In genomic region chr3:25592510-25592968, GRCh38 we compare ENCODE assay signal across 8 cellular contexts.
DNase-seq lines count a peak whose midpoint lies in the region; ATAC-seq, FAIRE-seq and TF ChIP-seq lines count a peak whose summit lies in the region.

No MANE protein-coding gene starts in this region.

- H3K27ac Mint-ChIP-seq in CD4-positive, alpha-beta T cell: peak overlapping the region; percentile 74
- H3K27ac Mint-ChIP-seq in CD4-positive, alpha-beta memory T cell: peak overlapping the region in 2 of 7 donors; percentile 10 to 42

- WGBS in mesodermal cell (ENCODE audit: insufficient coverage in 2 of 2), 2 experiments: 63 to 93% methylated on average over 1 to 2 of the region's 3 CpGs
- WGBS in small intestine, 3 donors: 21 to 40% (median 36%) methylated on average over 3 of the region's 3 CpGs

- no peaks in the 10 kb centered on the region for H3K27me3 ChIP-seq in CD4-positive, alpha-beta T cell (ENCODE audit: control insufficient read depth, insufficient read depth, low read length)
- no peaks in the 10 kb centered on the region for H3K27me3 ChIP-seq in bronchial epithelial cell (ENCODE audit: control insufficient read depth, insufficient read depth, low read length)
- no peaks in the 10 kb centered on the region for H3K27me3 ChIP-seq in CD4-positive, alpha-beta memory T cell (ENCODE audit: insufficient read depth, low read length)
- H3K27me3 ChIP-seq in small intestine (ENCODE audit: control insufficient read depth in 2 of 2, insufficient read depth in 2 of 2, low read length in 2 of 2): no peaks in the 10 kb centered on the region

- H3K27me3 Mint-ChIP-seq in CD4-positive, alpha-beta T cell: no peaks in the 10 kb centered on the region
- H3K27me3 Mint-ChIP-seq in CD4-positive, alpha-beta memory T cell: peaks cover 0 to under 1% of the 10 kb centered on the region in 2 donors

- H3K27ac ChIP-seq in CD4-positive, alpha-beta T cell (ENCODE audit: low read depth, low read length): no peak overlapping the region
- H3K27ac ChIP-seq in mesodermal cell (ENCODE audit: low read depth, low read length, severe bottlenecking) (peak overlapping the region; percentile 52), small intestine (ENCODE audit: low read depth in 1 of 2, low read length in 1 of 2) (no peak overlapping the region)
- H3K27ac ChIP-seq in CD4-positive, alpha-beta memory T cell (ENCODE audit: low read depth, low read length): no peak overlapping the region

- TF ChIP-seq CTCF in CD4-positive, alpha-beta T cell (IDR thresholded peaks at IDR 0.05): no peak
- peak; percentile 39 for TF ChIP-seq CTCF in bronchial epithelial cell (IDR thresholded peaks at IDR 0.05; ENCODE audit: insufficient read depth, low read length, severe bottlenecking)

- H3K9me3 Mint-ChIP-seq in CD4-positive, alpha-beta T cell: no peaks in the 10 kb centered on the region
- peaks cover 0 to 2% (median 0%) of the 10 kb centered on the region in 8 donors for H3K9me3 Mint-ChIP-seq in CD4-positive, alpha-beta memory T cell

- no peak for DNase-seq in CD4-positive, alpha-beta T cell
- DNase-seq in HK-2 (ENCODE audit: unreplicated experiment) (peak; percentile 54), bronchial epithelial cell (ENCODE audit: low read depth) (peak; percentile 76), NCI-H345 (lab: John Stamatoyannopoulos, UW) (no peak), small intestine (no peak)
- no peak for DNase-seq in CD4-positive, alpha-beta memory T cell

- POLR2A ChIA-PET in CD4-positive, alpha-beta T cell (lab: Charles Lee): interaction anchor here (0.9 kb wide), 1 partner anchor 191 kb away, joined by 3 read pairs; the partner anchor contains the start of gene NGLY1
- POLR2A ChIA-PET in CD4-positive, alpha-beta memory T cell (lab: Charles Lee; ENCODE audit: partially characterized antibody): interaction anchor here (1.1 to 1.4 kb wide), 3 partner anchors 24 to 73 kb away, joined by 3 read pairs; no protein-coding TSS in a partner anchor

- H3K4me1 Mint-ChIP-seq in CD4-positive, alpha-beta T cell (ENCODE audit: low read depth): peaks cover 4% of the 10 kb centered on the region
- peaks cover 0 to 2% (median 0%) of the 10 kb centered on the region in 4 donors for H3K4me1 Mint-ChIP-seq in CD4-positive, alpha-beta memory T cell

- intact Hi-C loops in CD4-positive, alpha-beta T cell (cut with DNase I, micrococcal nuclease): loop anchor here (5.0 to 10.0 kb wide), 4 partner anchors 915 to 1700 kb away; no protein-coding TSS in a partner anchor
- intact Hi-C loops in CD4-positive, alpha-beta memory T cell (cut with micrococcal nuclease): loop anchor here (5.0 kb wide), 2 partner anchors 1405 to 1595 kb away; no protein-coding TSS in a partner anchor

- H3K4me3 ChIP-seq in bronchial epithelial cell (ENCODE audit: low read depth, low read length): no peak overlapping the region
- no peak overlapping the region for H3K4me3 ChIP-seq in mesodermal cell (ENCODE audit: extremely low read depth, insufficient read depth, low read length, poor library complexity, severe bottlenecking)
- H3K4me3 ChIP-seq in CD4-positive, alpha-beta memory T cell (ENCODE audit: low read length in 2 of 2): no peak overlapping the region
- no peak overlapping the region for H3K4me3 ChIP-seq in small intestine (ENCODE audit: low read depth in 1 of 2, low read length in 2 of 2)

- H3K4me1 ChIP-seq in mesodermal cell (ENCODE audit: control insufficient read depth, insufficient read depth, low read length, poor library complexity, severe bottlenecking) (peaks cover 23% of the 10 kb centered on the region), small intestine (ENCODE audit: control insufficient read depth in 2 of 2, insufficient read depth in 1 of 2, low read depth in 1 of 2, low read length in 1 of 2) (no peaks in the 10 kb centered on the region)
- no peaks in the 10 kb centered on the region for H3K4me1 ChIP-seq in CD4-positive, alpha-beta memory T cell (ENCODE audit: insufficient read depth, low read length)

- CTCF ChIA-PET in CD4-positive, alpha-beta T cell (lab: Charles Lee): interaction anchor here (0.8 to 1.1 kb wide), 2 partner anchors 15 to 165 kb away, joined by 3 read pairs; no protein-coding TSS in a partner anchor
- CTCF ChIA-PET in CD4-positive, alpha-beta memory T cell (lab: Charles Lee; ENCODE audit: partially characterized antibody): interaction anchor here (0.7 to 3.1 kb wide), 8 partner anchors 10 to 55 kb away, joined by 3 to 13 read pairs (median 4); no protein-coding TSS in a partner anchor

- H3K36me3 ChIP-seq in bronchial epithelial cell (ENCODE audit: control insufficient read depth, insufficient read depth, low read length) (no peaks in the 10 kb centered on the region), mesodermal cell (ENCODE audit: control insufficient read depth, insufficient read depth, low read length) (peaks cover 14% of the 10 kb centered on the region), small intestine (ENCODE audit: control insufficient read depth in 2 of 2, insufficient read depth in 2 of 2, low read length in 2 of 2) (no peaks in the 10 kb centered on the region)
- H3K36me3 ChIP-seq in CD4-positive, alpha-beta memory T cell (ENCODE audit: insufficient read depth, low read length): no peaks in the 10 kb centered on the region

- no peak for ATAC-seq in CD4-positive, alpha-beta T cell (ENCODE audit: poor library complexity)
- no peak for ATAC-seq in HG03025 (IDR thresholded peaks at IDR 0.05; ENCODE audit: low FRiP score, unreplicated experiment)

- peaks cover 6% of the 10 kb centered on the region for H3K36me3 Mint-ChIP-seq in CD4-positive, alpha-beta T cell (ENCODE audit: low read depth)
- H3K36me3 Mint-ChIP-seq in CD4-positive, alpha-beta memory T cell: peaks cover 7 to 12% of the 10 kb centered on the region in 2 donors

- H3K9me3 ChIP-seq in CD4-positive, alpha-beta T cell (ENCODE audit: control insufficient read depth, low read length): no peaks in the 10 kb centered on the region
- H3K9me3 ChIP-seq in mesodermal cell (ENCODE audit: control insufficient read depth, low read length) (peaks cover 4% of the 10 kb centered on the region), small intestine (ENCODE audit: control insufficient read depth, low read depth) (no peaks in the 10 kb centered on the region)
- no peaks in the 10 kb centered on the region for H3K9me3 ChIP-seq in CD4-positive, alpha-beta memory T cell (ENCODE audit: control insufficient read depth in 1 of 2, low read length in 2 of 2)

- FAIRE-seq in bronchial epithelial cell (lab: Jason Lieb, UNC) (peak; percentile 36), small intestine (lab: Jason Lieb, UNC) (no peak)

- no peak overlapping the region for H3K4me3 Mint-ChIP-seq in CD4-positive, alpha-beta T cell
- H3K4me3 Mint-ChIP-seq in CD4-positive, alpha-beta memory T cell: no peak overlapping the region

Comparison
In these comparisons a context has a peak if more than half of its experiments do, and no peak if none do; other contexts are left out.
1. DNase-seq: peak in HK-2 (single experiment) and bronchial epithelial cell (single experiment); none in CD4-positive, alpha-beta T cell (0 of 10), CD4-positive, alpha-beta memory T cell (0 of 5), NCI-H345 (single experiment) and small intestine (single experiment).